9 cellular contexts compared by ENCODE assay signal in the genomic region with DNA sequence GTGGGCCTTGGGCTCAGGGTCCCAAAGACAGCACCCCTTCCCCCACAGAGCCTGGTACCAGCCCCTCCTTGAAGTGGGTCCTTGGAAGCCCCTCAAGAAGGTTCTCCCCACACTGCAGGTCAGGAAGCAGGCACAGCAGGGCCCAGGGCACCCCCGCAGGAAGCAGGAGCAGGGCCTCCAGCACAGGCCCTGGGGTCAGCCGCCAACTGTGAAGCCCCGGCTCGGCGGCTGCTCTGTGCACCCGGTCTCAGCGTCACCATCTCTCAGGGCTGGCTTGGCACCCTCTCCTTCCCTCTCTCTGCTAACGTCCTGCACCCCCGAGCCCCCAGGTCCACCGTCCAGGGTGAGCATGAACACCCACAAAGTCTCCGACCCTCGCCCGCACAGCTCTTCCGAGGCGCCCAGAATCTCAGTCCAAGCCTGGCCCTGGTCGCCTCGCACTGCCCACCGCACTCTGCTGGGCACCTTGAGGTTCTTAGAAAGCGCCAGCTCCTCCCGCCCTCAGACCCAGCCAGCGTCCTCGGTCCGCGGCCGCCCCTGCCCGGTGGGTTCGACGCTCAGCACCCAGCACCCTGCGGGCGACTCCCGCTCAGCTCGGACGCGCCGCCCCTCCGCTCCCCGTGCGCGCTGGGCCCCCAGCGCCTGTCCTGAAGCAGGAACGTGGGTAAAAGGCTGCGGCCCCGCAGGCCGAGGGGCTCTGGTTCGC. TPM values are rescaled to one million over a fixed set of nuclear protein-coding genes. Genes with fewer than 3 reads are reported as not detected.
DNase-seq lines count a peak whose midpoint lies in the region; ATAC-seq, FAIRE-seq and TF ChIP-seq lines count a peak whose summit lies in the region.
"Had no signal": no experiment of that assay in that cellular context is flagged by ENCODE, and none has a peak within 500 bp of the region (broad histone marks: within the 10 kb centered on the region; RNA-seq: fewer than 3 reads in every experiment).

No MANE protein-coding gene starts in this region.

- peaks cover 26 to 32% (median 29%) of the 10 kb centered on the region in 3 donors for H3K4me1 Mint-ChIP-seq in naive B cell

- H3K4me1 ChIP-seq in A549 (peaks cover 15% of the 10 kb centered on the region), duodenal mucosa (ENCODE audit: control insufficient read depth in 1 of 2, insufficient read depth in 2 of 2, low read length in 2 of 2) (peaks cover 19 to 39% of the 10 kb centered on the region in 2 donors)

- H3K4me3 ChIP-seq in A549 (peak overlapping the region; percentile 53), duodenal mucosa (ENCODE audit: low read depth in 1 of 2, low read length in 2 of 2) (peak overlapping the region; percentile 73 to 77)

- H3K9me3 Mint-ChIP-seq in naive B cell: no peaks in the 10 kb centered on the region

- TF ChIP-seq POLR2A in A549 (IDR thresholded peaks at IDR 0.05; ENCODE audit: low read length): no peak

- ATAC-seq in A549: no peak
- ATAC-seq in naive B cell (ENCODE audit: low read depth in 2 of 2): peak; percentile 4 to 8

- no peak for DNase-seq in A549 (ENCODE audit: low read depth in 1 of 2, low spot score in 1 of 2)
- peak; percentile 47 for DNase-seq in KG1 (lab: John Stamatoyannopoulos, UW)
- no peak for DNase-seq in naive B cell
- no peak for DNase-seq in HuH-7.5 (ENCODE audit: low spot score)
- DNase-seq in EL: no peak
- no peak for DNase-seq in SHP77 (lab: John Stamatoyannopoulos, UW)
- DNase-seq in DMS79 treated with DMSO at 0.1 percent for 48 hours (lab: John Stamatoyannopoulos, UW): no peak
- DNase-seq: NCI-H1092 had no signal

- no peaks in the 10 kb centered on the region for H3K36me3 Mint-ChIP-seq in naive B cell

- TF ChIP-seq RAD21 in A549 (conservative IDR thresholded peaks at IDR 0.05 in 1 of 2, IDR thresholded peaks at IDR 0.05 in 1 of 2): no peak

- no peaks in the 10 kb centered on the region for H3K36me3 ChIP-seq in duodenal mucosa (ENCODE audit: control insufficient read depth in 1 of 2, insufficient read depth in 2 of 2, low read length in 2 of 2)

- peak overlapping the region; percentile 73 to 88 for H3K27ac ChIP-seq in A549
- peak overlapping the region; percentile 92 for H3K27ac ChIP-seq in duodenal mucosa (ENCODE audit: low read depth, low read length)

- CTCF ChIA-PET in A549 (lab: Yijun Ruan, JAX): interaction anchor here (0.6 to 1.8 kb wide), 3 partner anchors 9 to 50 kb away, joined by 4 to 7 read pairs (median 5); no protein-coding TSS in a partner anchor

- H3K27ac Mint-ChIP-seq in naive B cell: peak overlapping the region in 1 of 6 donors; percentile 96

- no peak for TF ChIP-seq EP300 in A549 (IDR thresholded peaks at IDR 0.05)

- POLR2A ChIA-PET in A549 (lab: Yijun Ruan, JAX): interaction anchor here (0.9 kb wide), 2 partner anchors 9 to 32 kb away, joined by 3 to 7 read pairs; no protein-coding TSS in a partner anchor

- H3K27me3 ChIP-seq in duodenal mucosa (ENCODE audit: control insufficient read depth in 1 of 2, insufficient read depth in 2 of 2, low read length in 2 of 2): no peaks in the 10 kb centered on the region

- no peak for FAIRE-seq in A549 (lab: Jason Lieb, UNC)

- 89% methylated on average over 30 of the region's 45 CpGs for WGBS in A549 (ENCODE audit: missing lambda C conversion rate)

- peak overlapping the region; percentile 100 for H3K4me2 ChIP-seq in A549

- H3K27me3 Mint-ChIP-seq in naive B cell: peaks cover 0 to 16% (median 0%) of the 10 kb centered on the region in 3 donors

- H3K9me3 ChIP-seq in A549: no peaks in the 10 kb centered on the region
- H3K9me3 ChIP-seq in duodenal mucosa (ENCODE audit: control insufficient read depth in 1 of 2, low read length in 2 of 2): no peaks in the 10 kb centered on the region

- TF ChIP-seq CTCF in A549 (IDR thresholded peaks at IDR 0.05): no peak

- H3K4me3 Mint-ChIP-seq in naive B cell: peak overlapping the region; percentile 80 to 96 (median 89)

- H3K9ac ChIP-seq in duodenal mucosa (ENCODE audit: low read depth in 1 of 2, low read length in 2 of 2): peak overlapping the region; percentile 59 to 77

TF ChIP-seq in A549, 52 proteins besides CTCF, POLR2A, EP300 and RAD21:
- no peak for TF ChIP-seq MAZ (IDR thresholded peaks at IDR 0.05; ENCODE audit: borderline replicate concordance, low read depth, low read length)

RNA-seq across cellular contexts. Expression of gene SIGIRR, which starts 1.4 kb away (rescaled TPM):
- polyA plus RNA-seq in A549 (2011; rRNA removed): 27.7 and 27.8 TPM in 2 replicates
- polyA plus RNA-seq in A549 (2012; cell fraction: cytosol; rRNA removed): 72.5 and 84.6 TPM in 2 replicates
- polyA plus RNA-seq in A549 (2012; cell fraction: nucleus; rRNA removed): 85.6 and 86.4 TPM in 2 replicates
- 56.6 to 66.4 TPM (median 58.6 TPM) in 3 replicates for polyA plus RNA-seq in A549 (2017; fragmentation: RNase III; extraction: RNeasy Plus Mini Kit Qiagen cat#74134 plus additional on column Dnase treatment)
- polyA minus RNA-seq in A549 (2011; rRNA and poly(A)+ RNA removed): 5.3 and 13.2 TPM in 2 replicates
- 10 to 100 TPM; 30.4 to 72.0 (median 53.5) TPM for polyA plus RNA-seq in naive B cell (ENCODE audit: low read depth in 6 of 6)

RNA-seq across cellular contexts. Expression of gene PKP3, which starts 22.2 kb away (rescaled TPM):
- 12.1 and 13.9 TPM in 2 replicates for polyA plus RNA-seq in A549 (2011; rRNA removed)
- polyA plus RNA-seq in A549 (2012; cell fraction: cytosol; rRNA removed): 29.6 and 41.7 TPM in 2 replicates
- 51.5 and 77.9 TPM in 2 replicates for polyA plus RNA-seq in A549 (2012; cell fraction: nucleus; rRNA removed)
- 22.3 to 25.9 TPM (median 23.4 TPM) in 3 replicates for polyA plus RNA-seq in A549 (2017; fragmentation: RNase III; extraction: RNeasy Plus Mini Kit Qiagen cat#74134 plus additional on column Dnase treatment)
- polyA minus RNA-seq in A549 (2011; rRNA and poly(A)+ RNA removed): 21.8 and 27.1 TPM in 2 replicates
- under 1 TPM in 2 of 6 donors, not detected in 4; 0.09 to 0.13 TPM for polyA plus RNA-seq in naive B cell (ENCODE audit: low read depth in 6 of 6)

RNA-seq across cellular contexts. Expression of gene ANO9, which starts 25.6 kb away (rescaled TPM):
- polyA plus RNA-seq in A549 (2011; rRNA removed) (0.66 and 0.70 TPM in 2 replicates), A549 (2017; fragmentation: RNase III; extraction: RNeasy Plus Mini Kit Qiagen cat#74134 plus additional on column Dnase treatment) (0.50 to 0.55 TPM (median 0.51 TPM) in 3 replicates), naive B cell (ENCODE audit: low read depth in 6 of 6) (1 to 10 TPM in 5 of 6 donors, not detected in 1; 1.9 to 4.5 (median 3.4) TPM)
- 0.26 and 0.32 TPM in 2 replicates for polyA plus RNA-seq in A549 (2012; cell fraction: cytosol; rRNA removed)
- 6.3 and 6.6 TPM in 2 replicates for polyA plus RNA-seq in A549 (2012; cell fraction: nucleus; rRNA removed)
- 0.44 and 0.58 TPM in 2 replicates for polyA minus RNA-seq in A549 (2011; rRNA and poly(A)+ RNA removed)

RNA-seq across cellular contexts. Expression of gene PTDSS2, which starts 33.9 kb away (rescaled TPM):
- 23.4 and 28.9 TPM in 2 replicates for polyA plus RNA-seq in A549 (2011; rRNA removed)
- 43.5 and 48.7 TPM in 2 replicates for polyA plus RNA-seq in A549 (2012; cell fraction: cytosol; rRNA removed)
- 275 TPM in 2 replicates for polyA plus RNA-seq in A549 (2012; cell fraction: nucleus; rRNA removed)
- 34.3 to 39.4 TPM (median 38.9 TPM) in 3 replicates for polyA plus RNA-seq in A549 (2017; fragmentation: RNase III; extraction: RNeasy Plus Mini Kit Qiagen cat#74134 plus additional on column Dnase treatment)
- 40.7 and 47.5 TPM in 2 replicates for polyA minus RNA-seq in A549 (2011; rRNA and poly(A)+ RNA removed)
- 10 to 100 TPM in 4 of 6 donors, 1 to 10 TPM in 2; 5.5 to 12.3 (median 10.3) TPM for polyA plus RNA-seq in naive B cell (ENCODE audit: low read depth in 6 of 6)

RNA-seq across cellular contexts. Expression of gene B4GALNT4, which starts 46.9 kb away (rescaled TPM):
- polyA plus RNA-seq in A549 (2011; rRNA removed): 5.1 and 5.3 TPM in 2 replicates
- 27.5 and 33.3 TPM in 2 replicates for polyA plus RNA-seq in A549 (2012; cell fraction: cytosol; rRNA removed)
- polyA plus RNA-seq in A549 (2012; cell fraction: nucleus; rRNA removed): 143 and 178 TPM in 2 replicates
- polyA plus RNA-seq in A549 (2017; fragmentation: RNase III; extraction: RNeasy Plus Mini Kit Qiagen cat#74134 plus additional on column Dnase treatment): 20.4 to 28.0 TPM (median 27.5 TPM) in 3 replicates
- 2.2 and 2.6 TPM in 2 replicates for polyA minus RNA-seq in A549 (2011; rRNA and poly(A)+ RNA removed)
- polyA plus RNA-seq in naive B cell (ENCODE audit: low read depth in 6 of 6): not detected

Comparison
In these comparisons a context has a peak if more than half of its experiments do, and no peak if none do; other contexts are left out.
1. ATAC-seq: peak in naive B cell (2 of 2); none in A549 (0 of 2).
2. RNA of gene PKP3, which starts 22.2 kb away (polyA plus RNA-seq): 12.1 to 77.9 TPM in A549; 0.09 to 0.13 TPM in naive B cell; every median in the first group is over 10 times any median in the second.